Comparison of ENCODE assay signal across 16 cellular contexts in genomic region chr19:41421314-41421713, GRCh38. TPM values are rescaled to one million over a fixed set of nuclear protein-coding genes. Genes with fewer than 3 reads are reported as not detected.
A peak's percentile ranks its signal among the peaks of the same experiment; 100 is the strongest.
DNase-seq lines count a peak whose midpoint lies in the region; ATAC-seq, FAIRE-seq and TF ChIP-seq lines count a peak whose summit lies in the region.
"Had no signal": no experiment of that assay in that cellular context is flagged by ENCODE, and none has a peak within 500 bp of the region (broad histone marks: within the 10 kb centered on the region; RNA-seq: fewer than 3 reads in every experiment).

No MANE protein-coding gene starts in this region.

- ATAC-seq in stimulated activated effector memory CD8-positive, alpha-beta T cell treated with anti-CD3 and anti-CD28 coated beads, Interleukin-12 subunit alpha, Interleukin-12 subunit beta, amount 100 ng/mL, for 72 hours = peak; percentile 6

- peaks cover 95% of the 10 kb centered on the region for H3K36me3 Mint-ChIP-seq in dendritic cell treated with granulocyte-macrophage colony-stimulating factor and Interleukin-4, amounts not matched to agents 40 ng/mL and 50 ng/mL, for 4 days (ENCODE audit: low read depth)
- peaks cover 65% of the 10 kb centered on the region for H3K36me3 Mint-ChIP-seq in stimulated activated effector memory CD8-positive, alpha-beta T cell treated with anti-CD3 and anti-CD28 coated beads, Interleukin-12 subunit alpha, Interleukin-12 subunit beta, amount 100 ng/mL, for 72 hours

- no peak for TF ChIP-seq POLR2A in GM12891 (IDR thresholded peaks at IDR 0.05; ENCODE audit: low read depth, low read length)

- no peaks in the 10 kb centered on the region for H3K27me3 Mint-ChIP-seq in dendritic cell treated with granulocyte-macrophage colony-stimulating factor and Interleukin-4, amounts not matched to agents 40 ng/mL and 50 ng/mL, for 4 days
- H3K27me3 Mint-ChIP-seq: activated naive CD8-positive, alpha-beta T cell treated with anti-CD3 and anti-CD28 coated beads, Interleukin-2, amount 10 ng/mL, durations not matched to agents 7 days and 5 days; naive B cell had no signal

- intact Hi-C loops in dendritic cell treated with granulocyte-macrophage colony-stimulating factor and Interleukin-4, amounts not matched to agents 40 ng/mL and 50 ng/mL, for 4 days (cut with micrococcal nuclease) = loop anchor here (10.0 kb wide), 1 partner anchor 67 kb away; the partner anchor contains the start of gene TGFB1

- no peaks in the 10 kb centered on the region for H3K9me3 Mint-ChIP-seq in dendritic cell treated with granulocyte-macrophage colony-stimulating factor and Interleukin-4, amounts not matched to agents 40 ng/mL and 50 ng/mL, for 4 days
- H3K9me3 Mint-ChIP-seq in stimulated activated effector memory CD8-positive, alpha-beta T cell treated with anti-CD3 and anti-CD28 coated beads, Interleukin-12 subunit alpha, Interleukin-12 subunit beta, amount 100 ng/mL, for 72 hours = no peaks in the 10 kb centered on the region
- H3K9me3 Mint-ChIP-seq: activated naive CD8-positive, alpha-beta T cell treated with anti-CD3 and anti-CD28 coated beads, Interleukin-2, amount 10 ng/mL, durations not matched to agents 7 days and 5 days; naive B cell; T-helper 1 cell treated with Interleukin-12 subunit alpha and Interleukin-12 subunit beta and Interleukin-4 antibody, amounts not matched to agents 30 μg/mL and 1 μg/mL, for 36 hours had no signal

- no peak for FAIRE-seq in GM12891 (lab: Jason Lieb, UNC)

- DNase-seq in DMS153 (lab: John Stamatoyannopoulos, UW) (peak; percentile 55), DMS153 treated with DMSO at 0.1 percent for 48 hours (lab: John Stamatoyannopoulos, UW; ENCODE audit: unreplicated experiment) (no peak), NCI-H2107 (lab: John Stamatoyannopoulos, UW) (peak; percentile 42), retina (no peak), GM12891 (ENCODE audit: insufficient read length, low spot score) (no peak), RKO (ENCODE audit: low spot score) (no peak)
- DNase-seq in stimulated activated effector memory CD8-positive, alpha-beta T cell treated with anti-CD3 and anti-CD28 coated beads, Interleukin-12 subunit alpha, Interleukin-12 subunit beta, amount 100 ng/mL, for 72 hours (ENCODE audit: low spot score in 2 of 2) = no peak
- DNase-seq: activated CD4-positive, alpha-beta T cell treated with anti-CD3 and anti-CD28 coated beads for 48 hours; activated naive CD8-positive, alpha-beta T cell treated with anti-CD3 and anti-CD28 coated beads, Interleukin-2, amount 10 ng/mL, durations not matched to agents 7 days and 5 days; EL; naive B cell; NCI-H1930; psoas muscle; Right ventricle myocardium superior had no signal

- H3K4me1 Mint-ChIP-seq in dendritic cell treated with granulocyte-macrophage colony-stimulating factor and Interleukin-4, amounts not matched to agents 40 ng/mL and 50 ng/mL, for 4 days (ENCODE audit: low read depth) = peaks cover 80% of the 10 kb centered on the region
- H3K4me1 Mint-ChIP-seq in stimulated activated effector memory CD8-positive, alpha-beta T cell treated with anti-CD3 and anti-CD28 coated beads, Interleukin-12 subunit alpha, Interleukin-12 subunit beta, amount 100 ng/mL, for 72 hours = peaks cover 18% of the 10 kb centered on the region

- peak overlapping the region; percentile 25 for H3K4me3 Mint-ChIP-seq in dendritic cell treated with granulocyte-macrophage colony-stimulating factor and Interleukin-4, amounts not matched to agents 40 ng/mL and 50 ng/mL, for 4 days
- no peak overlapping the region for H3K4me3 Mint-ChIP-seq in stimulated activated effector memory CD8-positive, alpha-beta T cell treated with anti-CD3 and anti-CD28 coated beads, Interleukin-12 subunit alpha, Interleukin-12 subunit beta, amount 100 ng/mL, for 72 hours
- H3K4me3 Mint-ChIP-seq: activated naive CD8-positive, alpha-beta T cell treated with anti-CD3 and anti-CD28 coated beads, Interleukin-2, amount 10 ng/mL, durations not matched to agents 7 days and 5 days; T-helper 1 cell treated with Interleukin-12 subunit alpha and Interleukin-12 subunit beta and Interleukin-4 antibody, amounts not matched to agents 30 μg/mL and 1 μg/mL, for 36 hours had no signal

- peak overlapping the region; percentile 87 for H3K27ac Mint-ChIP-seq in dendritic cell treated with granulocyte-macrophage colony-stimulating factor and Interleukin-4, amounts not matched to agents 40 ng/mL and 50 ng/mL, for 4 days
- peak overlapping the region; percentile 83 for H3K27ac Mint-ChIP-seq in stimulated activated effector memory CD8-positive, alpha-beta T cell treated with anti-CD3 and anti-CD28 coated beads, Interleukin-12 subunit alpha, Interleukin-12 subunit beta, amount 100 ng/mL, for 72 hours
- H3K27ac Mint-ChIP-seq: activated naive CD8-positive, alpha-beta T cell treated with anti-CD3 and anti-CD28 coated beads, Interleukin-2, amount 10 ng/mL, durations not matched to agents 7 days and 5 days had no signal

TF ChIP-seq in GM12891, 5 proteins besides CTCF, POLR2A, EP300 and RAD21:
- TF ChIP-seq PAX5 (IDR thresholded peaks at IDR 0.05; ENCODE audit: insufficient read depth, low read length, severe bottlenecking) = no peak
- no peak for TF ChIP-seq POU2F2 (IDR thresholded peaks at IDR 0.05; ENCODE audit: low read depth, low read length)
- TF ChIP-seq POLR2AphosphoS5 (IDR thresholded peaks at IDR 0.05; ENCODE audit: low read depth, low read length) = no peak
- no peak for TF ChIP-seq TAF1 (IDR thresholded peaks at IDR 0.05; ENCODE audit: low read depth, low read length)
- TF ChIP-seq SPI1 (IDR thresholded peaks at IDR 0.05; ENCODE audit: low read depth, low read length) = no peak

RNA-seq across cellular contexts. Expression of gene B3GNT8, which starts 5.9 kb away (rescaled TPM):
- 0.15 TPM for polyA plus RNA-seq in GM12891 (2012; ENCODE audit: low read depth, missing spikeins)

RNA-seq across cellular contexts. Expression of gene DMAC2, which starts 18.4 kb away (rescaled TPM):
- polyA plus RNA-seq in GM12891 (2012; ENCODE audit: low read depth, missing spikeins) = 30.1 TPM

RNA-seq across cellular contexts. Expression of gene ERICH4, which starts 21.6 kb away (rescaled TPM):
- not detected for polyA plus RNA-seq in GM12891 (2012; ENCODE audit: low read depth, missing spikeins)

RNA-seq across cellular contexts. Expression of gene BCKDHA, which starts 23.7 kb away (rescaled TPM):
- 84.2 TPM for polyA plus RNA-seq in GM12891 (2012; ENCODE audit: low read depth, missing spikeins)

RNA-seq across cellular contexts. Expression of gene EXOSC5, which starts 24.2 kb away (rescaled TPM):
- polyA plus RNA-seq in GM12891 (2012; ENCODE audit: low read depth, missing spikeins) = 95.3 TPM

Comparison
In these comparisons a context has a peak if more than half of its experiments do, and no peak if none do; other contexts are left out.
1. DNase-seq: peak in DMS153 (single experiment) and NCI-H2107 (single experiment); none in DMS153 treated with DMSO at 0.1 percent for 48 hours (single experiment), stimulated activated effector memory CD8-positive, alpha-beta T cell treated with anti-CD3 and anti-CD28 coated beads, Interleukin-12 subunit alpha, Interleukin-12 subunit beta, amount 100 ng/mL, for 72 hours (0 of 2), retina (single experiment), GM12891 (single experiment) and RKO (single experiment).